In genomic region chr5:34058532-34058931, GRCh38 we compare ENCODE assay signal across 24 cellular contexts.
"Had no signal": no experiment of that assay in that cellular context is flagged by ENCODE, and none has a peak within 500 bp of the region (broad histone marks: within the 10 kb centered on the region; RNA-seq: fewer than 3 reads in every experiment).

No MANE protein-coding gene starts in this region.

- H3K4me3 Mint-ChIP-seq: dendritic cell treated with granulocyte-macrophage colony-stimulating factor and Interleukin-4, amounts not matched to agents 40 ng/mL and 50 ng/mL, for 4 days; effector memory CD8-positive, alpha-beta T cell; endodermal cell; memory B cell; naive thymus-derived CD4-positive, alpha-beta T cell had no signal

- H3K27ac Mint-ChIP-seq: dendritic cell treated with granulocyte-macrophage colony-stimulating factor and Interleukin-4, amounts not matched to agents 40 ng/mL and 50 ng/mL, for 4 days; effector memory CD8-positive, alpha-beta T cell; endodermal cell; memory B cell; naive thymus-derived CD4-positive, alpha-beta T cell had no signal

- H3K27ac ChIP-seq: colonic mucosa, epithelial cell of prostate, gastrocnemius medialis, heart right ventricle, left ventricle myocardium inferior, lower lobe of right lung had no signal

- DNase-seq: colonic mucosa; cortex of kidney; effector CD8-positive, alpha-beta T cell; effector memory CD8-positive, alpha-beta T cell; endodermal cell; erythroblast; esophagus squamous epithelium; foreskin fibroblast; foreskin melanocyte; gastrocnemius medialis; glutamatergic neuron; head of caudate nucleus; heart right ventricle; hippocampal formation; left cardiac atrium; left ventricle myocardium inferior; lower lobe of right lung; mesendoderm; midbrain; naive thymus-derived CD4-positive, alpha-beta T cell had no signal

- ATAC-seq: effector memory CD8-positive, alpha-beta T cell; esophagus mucosa; gastrocnemius medialis; heart right ventricle; left cardiac atrium; lower lobe of right lung; naive thymus-derived CD4-positive, alpha-beta T cell had no signal

- H3K4me1 Mint-ChIP-seq: memory B cell had no signal

- H3K9me3 Mint-ChIP-seq: dendritic cell treated with granulocyte-macrophage colony-stimulating factor and Interleukin-4, amounts not matched to agents 40 ng/mL and 50 ng/mL, for 4 days; effector memory CD8-positive, alpha-beta T cell had no signal

- H3K27me3 Mint-ChIP-seq: dendritic cell treated with granulocyte-macrophage colony-stimulating factor and Interleukin-4, amounts not matched to agents 40 ng/mL and 50 ng/mL, for 4 days; effector memory CD8-positive, alpha-beta T cell; memory B cell; naive thymus-derived CD4-positive, alpha-beta T cell had no signal
